ENCODE assay signal across 26 cellular contexts in the genomic region with DNA sequence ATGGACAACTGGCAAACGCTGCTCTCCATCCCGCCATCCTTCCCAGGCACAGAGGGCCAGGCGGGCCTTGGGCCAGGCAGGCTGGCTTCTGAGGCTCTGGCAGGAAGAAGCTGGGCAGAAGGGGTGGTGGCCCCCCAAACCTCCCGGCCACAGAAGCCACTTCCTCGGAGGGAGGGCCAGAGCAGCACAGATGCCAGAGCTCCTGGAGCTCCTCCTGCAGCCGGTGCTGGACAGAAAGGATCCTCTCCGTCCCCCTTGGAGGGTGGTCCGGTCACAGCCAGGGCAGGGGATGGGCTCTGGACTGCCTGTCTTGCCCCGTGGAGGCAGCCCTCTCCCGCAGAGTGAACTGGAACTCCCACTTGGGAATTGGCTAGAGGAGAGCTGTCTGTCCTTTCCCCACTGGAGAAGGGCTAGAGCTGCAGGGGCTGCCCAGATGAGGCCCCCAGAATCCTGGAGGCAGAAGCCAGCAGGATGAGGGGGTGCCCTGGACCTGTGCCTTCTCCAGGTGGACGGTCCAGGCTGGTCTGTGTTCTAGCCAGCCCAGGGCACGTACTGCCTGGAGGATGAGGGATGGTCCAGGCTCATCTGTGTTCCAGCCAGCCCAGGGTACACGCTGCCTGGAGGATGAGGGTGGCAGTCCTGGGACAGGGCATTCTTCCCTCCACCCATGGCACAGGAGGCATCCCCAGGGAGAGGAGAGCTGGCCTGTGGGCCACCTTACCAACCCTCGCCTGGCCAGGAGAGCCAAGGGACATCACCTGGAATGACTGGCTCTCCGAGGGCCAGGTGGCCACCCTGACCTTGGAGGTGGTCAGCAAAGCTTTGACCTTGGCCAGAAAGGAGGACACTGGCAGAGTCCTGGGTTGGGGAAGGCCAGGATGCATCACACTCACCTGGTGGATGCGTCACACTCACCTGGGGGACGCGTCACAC. TPM values are rescaled to one million over a fixed set of nuclear protein-coding genes. Genes with fewer than 3 reads are reported as not detected.
A peak's percentile ranks its signal among the peaks of the same experiment; 100 is the strongest.
DNase-seq lines count a peak whose midpoint lies in the region; ATAC-seq and TF ChIP-seq lines count a peak whose summit lies in the region.
"Had no signal": no experiment of that assay in that cellular context is flagged by ENCODE, and none has a peak within 500 bp of the region (broad histone marks: within the 10 kb centered on the region; RNA-seq: fewer than 3 reads in every experiment).

No MANE protein-coding gene starts in this region.

- H3K4me2 ChIP-seq in BLaER1 (peak overlapping the region; percentile 30), Loucy (ENCODE audit: low read depth, low read length, poor library complexity, severe bottlenecking) (peak overlapping the region; percentile 68)
- H3K4me2 ChIP-seq: GM23338 had no signal

- H3K9me2 ChIP-seq in Loucy (replicated peaks; ENCODE audit: low read depth, low read length): no peaks in the 10 kb centered on the region

- ATAC-seq in sciatic nerve (no peak), GM21381 (IDR thresholded peaks at IDR 0.05; ENCODE audit: unreplicated experiment) (no peak)
- ATAC-seq in effector memory CD8-positive, alpha-beta T cell (replicated peaks): no peak
- ATAC-seq: activated naive CD8-positive, alpha-beta T cell treated with anti-CD3 and anti-CD28 coated beads, Interleukin-2, amount 50 U/mL, for 24 hours; GM12878; GM23338; heart left ventricle; lower lobe of right lung; T-helper 17 cell had no signal

- TF ChIP-seq CTCF in Loucy (conservative IDR thresholded peaks at IDR 0.05; ENCODE audit: low read length): no peak
- TF ChIP-seq CTCF in coronary artery (IDR thresholded peaks at IDR 0.05): no peak

- H3K4me3 Mint-ChIP-seq in effector memory CD8-positive, alpha-beta T cell: no peak overlapping the region
- H3K4me3 Mint-ChIP-seq: activated naive CD8-positive, alpha-beta T cell treated with anti-CD3 and anti-CD28 coated beads, Interleukin-2, amount 50 U/mL, for 24 hours; brain; CD4-positive, alpha-beta T cell; GM23338; IgD-negative memory B cell; T-helper 17 cell had no signal

- H3K9me3 Mint-ChIP-seq in effector memory CD8-positive, alpha-beta T cell: no peaks in the 10 kb centered on the region
- H3K9me3 Mint-ChIP-seq: activated naive CD8-positive, alpha-beta T cell treated with anti-CD3 and anti-CD28 coated beads, Interleukin-2, amount 50 U/mL, for 24 hours; CD4-positive, alpha-beta T cell; IgD-negative memory B cell had no signal

- peak overlapping the region in 1 of 2 donors; percentile 31 for H3K27ac Mint-ChIP-seq in effector memory CD8-positive, alpha-beta T cell
- H3K27ac Mint-ChIP-seq: activated naive CD8-positive, alpha-beta T cell treated with anti-CD3 and anti-CD28 coated beads, Interleukin-2, amount 50 U/mL, for 24 hours; brain; CD4-positive, alpha-beta T cell; GM23338; IgD-negative memory B cell; T-helper 17 cell had no signal

- peaks cover 0 to 5% of the 10 kb centered on the region in 2 donors for H3K4me1 Mint-ChIP-seq in effector memory CD8-positive, alpha-beta T cell (ENCODE audit: low read depth in 2 of 2)
- H3K4me1 Mint-ChIP-seq: activated naive CD8-positive, alpha-beta T cell treated with anti-CD3 and anti-CD28 coated beads, Interleukin-2, amount 50 U/mL, for 24 hours; GM23338; IgD-negative memory B cell had no signal

- H3F3A ChIP-seq in Loucy (ENCODE audit: low read depth): no peaks in the 10 kb centered on the region

- peaks cover 41% of the 10 kb centered on the region for H3K27me3 ChIP-seq in BLaER1
- H3K27me3 ChIP-seq in Loucy (ENCODE audit: insufficient read depth, low read length, poor library complexity, severe bottlenecking): no peaks in the 10 kb centered on the region
- H3K27me3 ChIP-seq: colonic mucosa, MG63 had no signal

- H3K4me1 ChIP-seq in BLaER1: peaks cover 32% of the 10 kb centered on the region
- H3K4me1 ChIP-seq in Loucy (ENCODE audit: insufficient read depth, low read length, poor library complexity, severe bottlenecking): peaks cover 22% of the 10 kb centered on the region
- H3K4me1 ChIP-seq: colonic mucosa, heart left ventricle, lower lobe of right lung had no signal

- peaks cover 0 to 15% of the 10 kb centered on the region in 2 donors for H3K27me3 Mint-ChIP-seq in effector memory CD8-positive, alpha-beta T cell
- H3K27me3 Mint-ChIP-seq: activated naive CD8-positive, alpha-beta T cell treated with anti-CD3 and anti-CD28 coated beads, Interleukin-2, amount 50 U/mL, for 24 hours; brain had no signal

- no peaks in the 10 kb centered on the region for H3K36me3 Mint-ChIP-seq in effector memory CD8-positive, alpha-beta T cell (ENCODE audit: insufficient read depth)
- H3K36me3 Mint-ChIP-seq: brain, IgD-negative memory B cell had no signal

- peak; percentile 62 for DNase-seq in coronary artery (ENCODE audit: low spot score)
- peak; percentile 41 for DNase-seq in sciatic nerve (ENCODE audit: low spot score)
- DNase-seq in SKM-1 treated with dmso at 0.1 percent for 144 hours (lab: John Stamatoyannopoulos, UW; ENCODE audit: unreplicated experiment): no peak
- DNase-seq in effector memory CD8-positive, alpha-beta T cell: no peak
- DNase-seq: activated naive CD8-positive, alpha-beta T cell treated with anti-CD3 and anti-CD28 coated beads, Interleukin-2, amount 50 U/mL, for 24 hours; CD4-positive, alpha-beta T cell; colonic mucosa; DMS53; lower lobe of right lung; MG63; NCI-H1694 treated with DMSO at 0.1 percent for 48 hours; NCI-H774; occipital lobe; retina; stimulated activated CD4-positive, alpha-beta T cell treated with anti-CD3 and anti-CD28 coated beads, Interleukin-12 subunit alpha, Interleukin-12 subunit beta, amount 100 ng/mL, for 4 hours; T-helper 17 cell had no signal

- H3K4me3 ChIP-seq in BLaER1 (no peak overlapping the region), Loucy (ENCODE audit: low read length, poor library complexity, severe bottlenecking) (peak overlapping the region; percentile 40), coronary artery (no peak overlapping the region)
- H3K4me3 ChIP-seq: colonic mucosa, GM12878, GM23338, heart left ventricle, lower lobe of right lung, MG63 had no signal

- H4K20me1 ChIP-seq in BLaER1 (peaks cover 35% of the 10 kb centered on the region), Loucy (ENCODE audit: insufficient read depth, low read length, poor library complexity, severe bottlenecking) (no peaks in the 10 kb centered on the region)

- H3K9ac ChIP-seq in BLaER1: no peak overlapping the region
- H3K9ac ChIP-seq in Loucy (ENCODE audit: low read depth, low read length, poor library complexity, severe bottlenecking): peak overlapping the region; percentile 50

- H3K79me2 ChIP-seq in Loucy (ENCODE audit: insufficient read depth, low read length): no peaks in the 10 kb centered on the region

- H3K9me3 ChIP-seq in BLaER1 (no peaks in the 10 kb centered on the region), Loucy (ENCODE audit: insufficient read depth, low read depth, low read length) (no peaks in the 10 kb centered on the region)
- H3K9me3 ChIP-seq: colonic mucosa, heart left ventricle, lower lobe of right lung, MG63 had no signal

- intact Hi-C loops in sciatic nerve (cut with DNase I): no loop called here

- no peak overlapping the region; the same call in 1 of the 2 replicates for H2AFZ ChIP-seq in Loucy (ENCODE audit: low read length)
- H2AFZ ChIP-seq: GM23338 had no signal

- no peak overlapping the region for H3K27ac ChIP-seq in BLaER1
- H3K27ac ChIP-seq in coronary artery: no peak overlapping the region
- H3K27ac ChIP-seq: colonic mucosa, heart left ventricle, lower lobe of right lung had no signal

- H3K36me3 ChIP-seq in BLaER1 (no peaks in the 10 kb centered on the region), Loucy (ENCODE audit: insufficient read depth, low read length) (no peaks in the 10 kb centered on the region)
- H3K36me3 ChIP-seq: colonic mucosa, heart left ventricle, lower lobe of right lung, MG63 had no signal

RNA-seq across cellular contexts. Expression of a gene that starts 47.3 kb away (rescaled TPM):
- total RNA-seq in sciatic nerve: not detected
- total RNA-seq: CD4-positive, alpha-beta T cell; colonic mucosa; GM12878; GM23338; heart left ventricle; lower lobe of right lung; occipital lobe; OCI-LY7; subcutaneous adipose tissue; T-helper 17 cell had no signal

Comparison
In these comparisons a context has a peak if more than half of its experiments do, and no peak if none do; other contexts are left out.
1. DNase-seq: peak in coronary artery (single experiment) and sciatic nerve (single experiment); none in SKM-1 treated with dmso at 0.1 percent for 144 hours (single experiment) and effector memory CD8-positive, alpha-beta T cell (0 of 3).